1 cellular context compared by ENCODE assay signal in the genomic region with DNA sequence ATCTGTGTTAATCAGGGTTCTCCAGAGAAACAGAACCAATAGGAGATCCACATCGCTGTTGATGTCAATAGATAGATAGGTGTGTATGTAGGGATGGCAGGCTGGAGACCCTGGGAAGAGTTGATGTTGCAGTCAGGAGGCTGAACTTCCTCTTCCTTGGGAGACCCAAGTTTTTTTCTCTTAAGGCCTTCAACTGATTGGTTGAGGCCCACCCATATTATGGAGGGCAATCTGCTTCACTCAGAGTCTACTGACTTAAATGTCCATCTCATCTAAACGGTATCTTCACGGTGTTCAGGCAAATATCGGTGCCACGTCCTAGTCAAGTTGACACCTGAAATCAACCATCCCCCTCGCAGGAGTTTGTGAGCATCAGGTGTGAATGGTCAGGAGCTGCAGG.
TF ChIP-seq lines count a peak whose summit lies in the region.

No MANE protein-coding gene starts in this region.

TF ChIP-seq in GM12878, 131 proteins besides CTCF, POLR2A, EP300 and RAD21 (continued from another document):
- TF ChIP-seq CBX5 (IDR thresholded peaks at IDR 0.05; ENCODE audit: low read depth) (no peak), BRCA1 (IDR thresholded peaks at IDR 0.05; ENCODE audit: low read depth, low read length) (no peak), RBBP5 (conservative IDR thresholded peaks at IDR 0.05) (no peak), MYB (IDR thresholded peaks at IDR 0.05; ENCODE audit: borderline replicate concordance, low read depth, low read length) (no peak), SREBF1 (IDR thresholded peaks at IDR 0.05; ENCODE audit: low read length) (no peak), REST (IDR thresholded peaks at IDR 0.05; ENCODE audit: low read depth, low read length) (no peak), PAX8 (IDR thresholded peaks at IDR 0.05) (no peak), ZNF384 (IDR thresholded peaks at IDR 0.05; ENCODE audit: borderline replicate concordance, low read depth, low read length) (no peak), SIX5 (IDR thresholded peaks at IDR 0.05; ENCODE audit: low read depth, low read length, severe bottlenecking) (no peak)
- TF ChIP-seq, protein P1, sequence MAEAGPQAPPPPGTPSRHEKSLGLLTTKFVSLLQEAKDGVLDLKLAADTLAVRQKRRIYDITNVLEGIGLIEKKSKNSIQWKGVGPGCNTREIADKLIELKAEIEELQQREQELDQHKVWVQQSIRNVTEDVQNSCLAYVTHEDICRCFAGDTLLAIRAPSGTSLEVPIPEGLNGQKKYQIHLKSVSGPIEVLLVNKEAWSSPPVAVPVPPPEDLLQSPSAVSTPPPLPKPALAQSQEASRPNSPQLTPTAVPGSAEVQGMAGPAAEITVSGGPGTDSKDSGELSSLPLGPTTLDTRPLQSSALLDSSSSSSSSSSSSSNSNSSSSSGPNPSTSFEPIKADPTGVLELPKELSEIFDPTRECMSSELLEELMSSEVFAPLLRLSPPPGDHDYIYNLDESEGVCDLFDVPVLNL (IDR thresholded peaks at IDR 0.05; ENCODE audit: low read depth, low read length) = no peak
- TF ChIP-seq, protein P2, sequence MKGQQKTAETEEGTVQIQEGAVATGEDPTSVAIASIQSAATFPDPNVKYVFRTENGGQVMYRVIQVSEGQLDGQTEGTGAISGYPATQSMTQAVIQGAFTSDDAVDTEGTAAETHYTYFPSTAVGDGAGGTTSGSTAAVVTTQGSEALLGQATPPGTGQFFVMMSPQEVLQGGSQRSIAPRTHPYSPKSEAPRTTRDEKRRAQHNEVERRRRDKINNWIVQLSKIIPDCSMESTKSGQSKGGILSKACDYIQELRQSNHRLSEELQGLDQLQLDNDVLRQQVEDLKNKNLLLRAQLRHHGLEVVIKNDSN (IDR thresholded peaks at IDR 0.05; ENCODE audit: borderline replicate concordance, extremely low read length, insufficient read depth, low read depth, low read length) = no peak
